ENCODE assay signal across 2 cellular contexts in the genomic region with DNA sequence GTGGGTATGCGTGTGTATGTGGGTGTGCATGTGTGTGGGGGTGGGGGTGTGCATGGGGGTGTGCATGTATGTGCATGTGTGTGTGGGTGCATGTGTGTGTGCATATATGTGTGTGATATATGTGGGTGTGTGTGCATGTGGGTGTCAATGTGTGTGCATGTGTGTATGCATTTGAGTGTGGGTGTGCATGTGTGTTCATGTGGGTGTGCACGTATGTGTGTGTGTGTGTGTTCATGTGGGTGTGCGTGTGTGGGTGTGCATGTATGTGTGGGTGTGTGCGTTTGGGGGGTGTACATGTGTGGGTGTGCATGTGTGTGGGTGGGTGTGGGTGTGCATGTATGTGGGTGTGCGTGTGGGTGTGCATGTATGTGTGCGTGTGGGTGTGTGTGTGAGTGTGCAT.
TF ChIP-seq lines count a peak whose summit lies in the region.

No MANE protein-coding gene starts in this region.

TF ChIP-seq in HEK293, 187 proteins besides CTCF, POLR2A, EP300 and RAD21:
- TF ChIP-seq, protein P1, sequence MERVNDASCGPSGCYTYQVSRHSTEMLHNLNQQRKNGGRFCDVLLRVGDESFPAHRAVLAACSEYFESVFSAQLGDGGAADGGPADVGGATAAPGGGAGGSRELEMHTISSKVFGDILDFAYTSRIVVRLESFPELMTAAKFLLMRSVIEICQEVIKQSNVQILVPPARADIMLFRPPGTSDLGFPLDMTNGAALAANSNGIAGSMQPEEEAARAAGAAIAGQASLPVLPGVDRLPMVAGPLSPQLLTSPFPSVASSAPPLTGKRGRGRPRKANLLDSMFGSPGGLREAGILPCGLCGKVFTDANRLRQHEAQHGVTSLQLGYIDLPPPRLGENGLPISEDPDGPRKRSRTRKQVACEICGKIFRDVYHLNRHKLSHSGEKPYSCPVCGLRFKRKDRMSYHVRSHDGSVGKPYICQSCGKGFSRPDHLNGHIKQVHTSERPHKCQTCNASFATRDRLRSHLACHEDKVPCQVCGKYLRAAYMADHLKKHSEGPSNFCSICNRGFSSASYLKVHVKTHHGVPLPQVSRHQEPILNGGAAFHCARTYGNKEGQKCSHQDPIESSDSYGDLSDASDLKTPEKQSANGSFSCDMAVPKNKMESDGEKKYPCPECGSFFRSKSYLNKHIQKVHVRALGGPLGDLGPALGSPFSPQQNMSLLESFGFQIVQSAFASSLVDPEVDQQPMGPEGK (tag by site-specific recombination; IDR thresholded peaks at IDR 0.05): 0 out of 2 replicates have a peak, but pooled peaks have one; percentile 24
- TF ChIP-seq KLF9 (tag by site-specific recombination; IDR thresholded peaks at IDR 0.05; ENCODE audit: low read depth) (peak; percentile 49; the same call in 1 of the 2 replicates), EGR2 (tag by site-specific recombination; IDR thresholded peaks at IDR 0.05; ENCODE audit: low read depth) (peak; percentile 100), HOXC10 (CRISPR knock-in tag; IDR thresholded peaks at IDR 0.05) (no peak), SALL2 (tag by site-specific recombination; IDR thresholded peaks at IDR 0.05; ENCODE audit: borderline replicate concordance) (0 out of 2 replicates have a peak, but pooled peaks have one; percentile 31), ZNF174 (tag by site-specific recombination; IDR thresholded peaks at IDR 0.05) (no peak), ZNF510 (tag by site-specific recombination; IDR thresholded peaks at IDR 0.05; ENCODE audit: insufficient replicate concordance) (no peak), ZFHX2 (tag by site-specific recombination; conservative IDR thresholded peaks at IDR 0.05) (peak; percentile 100), ZNF175 (tag by site-specific recombination; IDR thresholded peaks at IDR 0.05) (no peak)
- TF ChIP-seq, protein P2, sequence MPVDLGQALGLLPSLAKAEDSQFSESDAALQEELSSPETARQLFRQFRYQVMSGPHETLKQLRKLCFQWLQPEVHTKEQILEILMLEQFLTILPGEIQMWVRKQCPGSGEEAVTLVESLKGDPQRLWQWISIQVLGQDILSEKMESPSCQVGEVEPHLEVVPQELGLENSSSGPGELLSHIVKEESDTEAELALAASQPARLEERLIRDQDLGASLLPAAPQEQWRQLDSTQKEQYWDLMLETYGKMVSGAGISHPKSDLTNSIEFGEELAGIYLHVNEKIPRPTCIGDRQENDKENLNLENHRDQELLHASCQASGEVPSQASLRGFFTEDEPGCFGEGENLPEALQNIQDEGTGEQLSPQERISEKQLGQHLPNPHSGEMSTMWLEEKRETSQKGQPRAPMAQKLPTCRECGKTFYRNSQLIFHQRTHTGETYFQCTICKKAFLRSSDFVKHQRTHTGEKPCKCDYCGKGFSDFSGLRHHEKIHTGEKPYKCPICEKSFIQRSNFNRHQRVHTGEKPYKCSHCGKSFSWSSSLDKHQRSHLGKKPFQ (tag by site-specific recombination; IDR thresholded peaks at IDR 0.05): peak; percentile 57
- TF ChIP-seq, protein P3, sequence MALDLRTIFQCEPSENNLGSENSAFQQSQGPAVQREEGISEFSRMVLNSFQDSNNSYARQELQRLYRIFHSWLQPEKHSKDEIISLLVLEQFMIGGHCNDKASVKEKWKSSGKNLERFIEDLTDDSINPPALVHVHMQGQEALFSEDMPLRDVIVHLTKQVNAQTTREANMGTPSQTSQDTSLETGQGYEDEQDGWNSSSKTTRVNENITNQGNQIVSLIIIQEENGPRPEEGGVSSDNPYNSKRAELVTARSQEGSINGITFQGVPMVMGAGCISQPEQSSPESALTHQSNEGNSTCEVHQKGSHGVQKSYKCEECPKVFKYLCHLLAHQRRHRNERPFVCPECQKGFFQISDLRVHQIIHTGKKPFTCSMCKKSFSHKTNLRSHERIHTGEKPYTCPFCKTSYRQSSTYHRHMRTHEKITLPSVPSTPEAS (tag by site-specific recombination; IDR thresholded peaks at IDR 0.05): peak; percentile 93
- TF ChIP-seq, protein P4, sequence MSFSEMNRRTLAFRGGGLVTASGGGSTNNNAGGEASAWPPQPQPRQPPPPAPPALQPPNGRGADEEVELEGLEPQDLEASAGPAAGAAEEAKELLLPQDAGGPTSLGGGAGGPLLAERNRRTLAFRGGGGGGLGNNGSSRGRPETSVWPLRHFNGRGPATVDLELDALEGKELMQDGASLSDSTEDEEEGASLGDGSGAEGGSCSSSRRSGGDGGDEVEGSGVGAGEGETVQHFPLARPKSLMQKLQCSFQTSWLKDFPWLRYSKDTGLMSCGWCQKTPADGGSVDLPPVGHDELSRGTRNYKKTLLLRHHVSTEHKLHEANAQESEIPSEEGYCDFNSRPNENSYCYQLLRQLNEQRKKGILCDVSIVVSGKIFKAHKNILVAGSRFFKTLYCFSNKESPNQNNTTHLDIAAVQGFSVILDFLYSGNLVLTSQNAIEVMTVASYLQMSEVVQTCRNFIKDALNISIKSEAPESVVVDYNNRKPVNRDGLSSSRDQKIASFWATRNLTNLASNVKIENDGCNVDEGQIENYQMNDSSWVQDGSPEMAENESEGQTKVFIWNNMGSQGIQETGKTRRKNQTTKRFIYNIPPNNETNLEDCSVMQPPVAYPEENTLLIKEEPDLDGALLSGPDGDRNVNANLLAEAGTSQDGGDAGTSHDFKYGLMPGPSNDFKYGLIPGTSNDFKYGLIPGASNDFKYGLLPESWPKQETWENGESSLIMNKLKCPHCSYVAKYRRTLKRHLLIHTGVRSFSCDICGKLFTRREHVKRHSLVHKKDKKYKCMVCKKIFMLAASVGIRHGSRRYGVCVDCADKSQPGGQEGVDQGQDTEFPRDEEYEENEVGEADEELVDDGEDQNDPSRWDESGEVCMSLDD (tag by site-specific recombination; IDR thresholded peaks at IDR 0.05): no peak
- TF ChIP-seq, protein P5, sequence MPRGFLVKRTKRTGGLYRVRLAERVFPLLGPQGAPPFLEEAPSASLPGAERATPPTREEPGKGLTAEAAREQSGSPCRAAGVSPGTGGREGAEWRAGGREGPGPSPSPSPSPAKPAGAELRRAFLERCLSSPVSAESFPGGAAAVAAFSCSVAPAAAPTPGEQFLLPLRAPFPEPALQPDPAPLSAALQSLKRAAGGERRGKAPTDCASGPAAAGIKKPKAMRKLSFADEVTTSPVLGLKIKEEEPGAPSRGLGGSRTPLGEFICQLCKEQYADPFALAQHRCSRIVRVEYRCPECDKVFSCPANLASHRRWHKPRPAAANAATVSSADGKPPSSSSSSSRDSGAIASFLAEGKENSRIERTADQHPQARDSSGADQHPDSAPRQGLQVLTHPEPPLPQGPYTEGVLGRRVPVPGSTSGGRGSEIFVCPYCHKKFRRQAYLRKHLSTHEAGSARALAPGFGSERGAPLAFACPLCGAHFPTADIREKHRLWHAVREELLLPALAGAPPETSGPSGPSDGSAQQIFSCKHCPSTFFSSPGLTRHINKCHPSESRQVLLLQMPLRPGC (tag by site-specific recombination; IDR thresholded peaks at IDR 0.05): no peak

TF ChIP-seq in GM12878, 131 proteins besides CTCF, POLR2A, EP300 and RAD21:
- TF ChIP-seq, protein P6, sequence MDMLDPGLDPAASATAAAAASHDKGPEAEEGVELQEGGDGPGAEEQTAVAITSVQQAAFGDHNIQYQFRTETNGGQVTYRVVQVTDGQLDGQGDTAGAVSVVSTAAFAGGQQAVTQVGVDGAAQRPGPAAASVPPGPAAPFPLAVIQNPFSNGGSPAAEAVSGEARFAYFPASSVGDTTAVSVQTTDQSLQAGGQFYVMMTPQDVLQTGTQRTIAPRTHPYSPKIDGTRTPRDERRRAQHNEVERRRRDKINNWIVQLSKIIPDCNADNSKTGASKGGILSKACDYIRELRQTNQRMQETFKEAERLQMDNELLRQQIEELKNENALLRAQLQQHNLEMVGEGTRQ (IDR thresholded peaks at IDR 0.05; ENCODE audit: borderline replicate concordance, low read depth, low read length): no peak
- TF ChIP-seq, protein P7, sequence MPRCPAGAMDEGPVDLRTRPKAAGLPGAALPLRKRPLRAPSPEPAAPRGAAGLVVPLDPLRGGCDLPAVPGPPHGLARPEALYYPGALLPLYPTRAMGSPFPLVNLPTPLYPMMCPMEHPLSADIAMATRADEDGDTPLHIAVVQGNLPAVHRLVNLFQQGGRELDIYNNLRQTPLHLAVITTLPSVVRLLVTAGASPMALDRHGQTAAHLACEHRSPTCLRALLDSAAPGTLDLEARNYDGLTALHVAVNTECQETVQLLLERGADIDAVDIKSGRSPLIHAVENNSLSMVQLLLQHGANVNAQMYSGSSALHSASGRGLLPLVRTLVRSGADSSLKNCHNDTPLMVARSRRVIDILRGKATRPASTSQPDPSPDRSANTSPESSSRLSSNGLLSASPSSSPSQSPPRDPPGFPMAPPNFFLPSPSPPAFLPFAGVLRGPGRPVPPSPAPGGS (IDR thresholded peaks at IDR 0.05; ENCODE audit: borderline replicate concordance, insufficient read depth, low read depth, low read length, poor library complexity, severe bottlenecking): peak; percentile 24
- no peak for TF ChIP-seq SRF (IDR thresholded peaks at IDR 0.05; ENCODE audit: low read depth in 2 of 2, low read length in 2 of 2)
- no peak for TF ChIP-seq GATAD2B (conservative IDR thresholded peaks at IDR 0.05; ENCODE audit: low read depth)
- TF ChIP-seq, protein P8, sequence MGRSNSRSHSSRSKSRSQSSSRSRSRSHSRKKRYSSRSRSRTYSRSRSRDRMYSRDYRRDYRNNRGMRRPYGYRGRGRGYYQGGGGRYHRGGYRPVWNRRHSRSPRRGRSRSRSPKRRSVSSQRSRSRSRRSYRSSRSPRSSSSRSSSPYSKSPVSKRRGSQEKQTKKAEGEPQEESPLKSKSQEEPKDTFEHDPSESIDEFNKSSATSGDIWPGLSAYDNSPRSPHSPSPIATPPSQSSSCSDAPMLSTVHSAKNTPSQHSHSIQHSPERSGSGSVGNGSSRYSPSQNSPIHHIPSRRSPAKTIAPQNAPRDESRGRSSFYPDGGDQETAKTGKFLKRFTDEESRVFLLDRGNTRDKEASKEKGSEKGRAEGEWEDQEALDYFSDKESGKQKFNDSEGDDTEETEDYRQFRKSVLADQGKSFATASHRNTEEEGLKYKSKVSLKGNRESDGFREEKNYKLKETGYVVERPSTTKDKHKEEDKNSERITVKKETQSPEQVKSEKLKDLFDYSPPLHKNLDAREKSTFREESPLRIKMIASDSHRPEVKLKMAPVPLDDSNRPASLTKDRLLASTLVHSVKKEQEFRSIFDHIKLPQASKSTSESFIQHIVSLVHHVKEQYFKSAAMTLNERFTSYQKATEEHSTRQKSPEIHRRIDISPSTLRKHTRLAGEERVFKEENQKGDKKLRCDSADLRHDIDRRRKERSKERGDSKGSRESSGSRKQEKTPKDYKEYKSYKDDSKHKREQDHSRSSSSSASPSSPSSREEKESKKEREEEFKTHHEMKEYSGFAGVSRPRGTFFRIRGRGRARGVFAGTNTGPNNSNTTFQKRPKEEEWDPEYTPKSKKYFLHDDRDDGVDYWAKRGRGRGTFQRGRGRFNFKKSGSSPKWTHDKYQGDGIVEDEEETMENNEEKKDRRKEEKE (IDR thresholded peaks at IDR 0.05): no peak
- TF ChIP-seq TARDBP (IDR thresholded peaks at IDR 0.05; ENCODE audit: borderline replicate concordance): no peak
- TF ChIP-seq, protein P9, sequence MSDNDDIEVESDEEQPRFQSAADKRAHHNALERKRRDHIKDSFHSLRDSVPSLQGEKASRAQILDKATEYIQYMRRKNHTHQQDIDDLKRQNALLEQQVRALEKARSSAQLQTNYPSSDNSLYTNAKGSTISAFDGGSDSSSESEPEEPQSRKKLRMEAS (IDR thresholded peaks at IDR 0.05; ENCODE audit: low read depth, low read length): no peak
- TF ChIP-seq POLR2AphosphoS5 (IDR thresholded peaks at IDR 0.05; ENCODE audit: low read length): no peak
